8 cellular contexts compared by ENCODE assay signal in the genomic region with DNA sequence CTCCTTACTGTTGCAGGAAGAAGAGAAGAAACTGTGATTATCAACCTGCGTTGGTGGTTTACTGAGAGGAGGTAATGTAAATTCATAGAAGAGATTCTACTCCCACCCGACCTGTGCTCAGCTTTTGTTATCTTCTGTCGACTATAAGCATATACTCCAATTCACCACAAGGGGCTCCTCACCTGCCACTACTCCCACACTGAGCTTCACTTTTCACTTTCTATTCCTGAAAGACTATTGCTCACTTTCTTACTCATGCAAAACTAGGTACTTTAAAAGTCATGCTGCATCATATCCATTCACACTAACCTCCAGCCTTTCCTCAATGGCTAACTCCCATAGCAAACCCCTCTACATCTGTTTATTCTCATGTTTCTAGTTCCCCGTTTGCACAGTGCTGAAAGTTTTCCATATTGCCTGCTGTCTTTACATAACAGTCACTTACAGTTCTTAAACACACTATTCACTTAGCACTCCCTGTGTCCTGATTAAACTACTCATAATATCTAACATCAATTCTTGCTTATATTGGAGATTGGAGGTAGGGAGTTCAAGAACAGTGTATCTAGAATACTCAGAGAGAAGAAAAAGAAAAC.
DNase-seq lines count a peak whose midpoint lies in the region; ATAC-seq and TF ChIP-seq lines count a peak whose summit lies in the region.

No MANE protein-coding gene starts in this region.

- peaks cover 0 to 4% of the 10 kb centered on the region in 2 donors for H3K9me3 ChIP-seq in neuronal stem cell (replicated peaks in 1 of 2; ENCODE audit: control insufficient read depth in 2 of 2, insufficient read depth in 1 of 2, low read depth in 1 of 2, low read length in 2 of 2)

- no peak overlapping the region for H2AK5ac ChIP-seq in neuronal stem cell (ENCODE audit: low read depth, low read length)

- DNase-seq in NCI-H345 treated with DMSO at 0.1 percent for 48 hours (lab: John Stamatoyannopoulos, UW; ENCODE audit: unreplicated experiment) (peak; percentile 13), dermis blood vessel endothelial cell (peak; percentile 55), neuronal stem cell (ENCODE audit: low spot score) (no peak), NCI-H2227 treated with DMSO at 0.1 percent for 48 hours (lab: John Stamatoyannopoulos, UW) (no peak), middle frontal gyrus (ENCODE audit: extremely low spot score, low spot score) (no peak)

- H3K36me3 ChIP-seq in neuronal stem cell (replicated peaks in 1 of 2; ENCODE audit: control insufficient read depth in 2 of 2, insufficient read depth in 2 of 2, low read length in 2 of 2) = no peaks in the 10 kb centered on the region

- H3K4ac ChIP-seq in neuronal stem cell (ENCODE audit: low read length) = no peak overlapping the region

- H2BK5ac ChIP-seq in neuronal stem cell (ENCODE audit: low read length) = no peak overlapping the region

- no peak overlapping the region for H3K14ac ChIP-seq in neuronal stem cell (ENCODE audit: low read length)

- no peak overlapping the region for H3K23ac ChIP-seq in neuronal stem cell (ENCODE audit: low read depth, low read length, poor library complexity)

- no peak overlapping the region for H3K4me3 ChIP-seq in neuronal stem cell (ENCODE audit: low read length in 2 of 2)

- no peak overlapping the region for H4K8ac ChIP-seq in neuronal stem cell (ENCODE audit: low read depth, low read length)

- no CpG with 5 or more reads among the region's 4 CpGs for WGBS in neuronal stem cell (ENCODE audit: extremely low coverage in 2 of 2, insufficient read length in 2 of 2, insufficient replicate concordance in 1 of 2), 2 donors

- H4K91ac ChIP-seq in neuronal stem cell (ENCODE audit: low read depth, low read length, poor library complexity) = no peak overlapping the region

- H3K9ac ChIP-seq in neuronal stem cell (ENCODE audit: low read depth, low read length, poor library complexity) = no peak overlapping the region

- H3K4me1 ChIP-seq in neuronal stem cell (ENCODE audit: control insufficient read depth in 2 of 2, insufficient read depth in 1 of 2, low read depth in 1 of 2, low read length in 2 of 2) = no peaks in the 10 kb centered on the region

- no peak overlapping the region for H2BK15ac ChIP-seq in neuronal stem cell (ENCODE audit: low read length)

- peak; percentile 76 for TF ChIP-seq CTCF in C4-2B (conservative IDR thresholded peaks at IDR 0.05)

- no peak overlapping the region for H3K18ac ChIP-seq in neuronal stem cell (ENCODE audit: low read length)

- H2BK120ac ChIP-seq in neuronal stem cell (ENCODE audit: low read depth, low read length) = no peak overlapping the region

- ATAC-seq in GM18868 (IDR thresholded peaks at IDR 0.05; ENCODE audit: unreplicated experiment) (peak; percentile 100), HG02943 (IDR thresholded peaks at IDR 0.05; ENCODE audit: low read depth, unreplicated experiment) (peak; percentile 98)

- peak overlapping the region; percentile 3 for H2AFZ ChIP-seq in neuronal stem cell (ENCODE audit: low read length)

- H3K79me1 ChIP-seq in neuronal stem cell (ENCODE audit: low read depth, low read length) = no peaks in the 10 kb centered on the region

- H3K27me3 ChIP-seq in neuronal stem cell (ENCODE audit: control insufficient read depth in 3 of 3, insufficient read depth in 3 of 3, low read depth in 1 of 3, low read length in 3 of 3) = no peaks in the 10 kb centered on the region

- no peak overlapping the region for H2BK12ac ChIP-seq in neuronal stem cell (ENCODE audit: low read length)

- H3K27ac ChIP-seq in C4-2B (no peak overlapping the region), neuronal stem cell (replicated peaks; ENCODE audit: low read length) (no peak overlapping the region)

- no peak overlapping the region for H3K4me2 ChIP-seq in neuronal stem cell (ENCODE audit: insufficient read depth, low read length, poor library complexity, severe bottlenecking)

Comparison
In these comparisons a context has a peak if more than half of its experiments do, and no peak if none do; other contexts are left out.
1. DNase-seq: peak in NCI-H345 treated with DMSO at 0.1 percent for 48 hours (single experiment) and dermis blood vessel endothelial cell (single experiment); none in neuronal stem cell (single experiment), NCI-H2227 treated with DMSO at 0.1 percent for 48 hours (single experiment) and middle frontal gyrus (single experiment).